ENCODE assay signal across 9 cellular contexts in the genomic region with DNA sequence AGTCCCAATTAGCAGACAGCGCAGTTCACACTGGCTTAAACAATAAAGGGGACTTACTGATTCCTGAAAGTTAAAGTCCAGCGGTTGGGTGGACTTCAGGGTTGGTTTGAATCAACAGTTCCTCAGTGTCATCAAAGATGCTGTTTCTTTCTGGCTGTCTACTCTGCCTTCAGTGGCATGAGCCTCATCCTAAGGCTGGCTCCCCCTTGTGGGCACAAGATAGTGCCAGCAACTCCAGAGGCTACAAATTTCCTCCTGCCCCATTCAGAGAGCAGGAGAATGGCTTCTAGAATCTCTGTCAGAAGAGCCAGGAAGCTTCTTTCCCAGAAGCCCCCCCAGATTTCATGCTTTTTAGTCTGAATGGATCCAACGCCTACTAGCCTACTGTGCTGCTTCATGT.
DNase-seq lines count a peak whose midpoint lies in the region; ATAC-seq and TF ChIP-seq lines count a peak whose summit lies in the region.
"Had no signal": no experiment of that assay in that cellular context is flagged by ENCODE, and none has a peak within 500 bp of the region (broad histone marks: within the 10 kb centered on the region; RNA-seq: fewer than 3 reads in every experiment).

No MANE protein-coding gene starts in this region.

- DNase-seq in DMS153 treated with DMSO at 0.1 percent for 48 hours (lab: John Stamatoyannopoulos, UW; ENCODE audit: unreplicated experiment): peak; percentile 59
- DNase-seq in SW480 (ENCODE audit: low spot score): peak; percentile 41
- peak; percentile 19 for DNase-seq in astrocyte of the cerebellum (ENCODE audit: low read depth)
- DNase-seq in iPS-NIHi11 (ENCODE audit: low spot score): peak; percentile 49
- peak; percentile 54 for DNase-seq in stimulated activated CD4-positive, alpha-beta T cell treated with anti-CD3 and anti-CD28 coated beads, Interleukin-4, amount 100 ng/mL, for 1 hour
- DNase-seq in COR-L47 (lab: John Stamatoyannopoulos, UW): no peak
- DNase-seq in mesenteric fat pad (ENCODE audit: low spot score): no peak

- no peak overlapping the region for H3K4me3 ChIP-seq in astrocyte of the cerebellum (ENCODE audit: low read depth, low read length)
- H3K4me3 ChIP-seq: SK-N-MC had no signal

- TF ChIP-seq CTCF in astrocyte of the cerebellum (IDR thresholded peaks at IDR 0.05; ENCODE audit: low read depth, low read length, missing control alignments): peak; percentile 71

- in situ Hi-C loops in astrocyte of the cerebellum (cut with HindIII; ENCODE audit: low sequenced_read_pairs): no loop called here

- ATAC-seq in HG02885 (IDR thresholded peaks at IDR 0.05; ENCODE audit: poor library complexity, unreplicated experiment): peak; percentile 48

Comparison
In these comparisons a context has a peak if more than half of its experiments do, and no peak if none do; other contexts are left out.
1. DNase-seq: peak in DMS153 treated with DMSO at 0.1 percent for 48 hours (single experiment), SW480 (single experiment), astrocyte of the cerebellum (single experiment), iPS-NIHi11 (single experiment) and stimulated activated CD4-positive, alpha-beta T cell treated with anti-CD3 and anti-CD28 coated beads, Interleukin-4, amount 100 ng/mL, for 1 hour (single experiment); none in COR-L47 (single experiment) and mesenteric fat pad (single experiment).